ENCODE assay signal across 8 cellular contexts in genomic region chr20:46057856-46058655, GRCh38. TPM values are rescaled to one million over a fixed set of nuclear protein-coding genes. Genes with fewer than 3 reads are reported as not detected.
DNase-seq lines count a peak whose midpoint lies in the region; ATAC-seq and TF ChIP-seq lines count a peak whose summit lies in the region.

No MANE protein-coding gene starts in this region.

- peak overlapping the region; percentile 58 for H3K4me3 ChIP-seq in iPS-18c (ENCODE audit: insufficient read depth, low read depth, low read length)

- H3K4me1 Mint-ChIP-seq in activated CD4-positive, alpha-beta T cell treated with anti-CD3 and anti-CD28 coated beads, Interleukin-2, amount 10 ng/mL, durations not matched to agents 7 days and 5 days = peaks cover 34% of the 10 kb centered on the region
- peaks cover 15% of the 10 kb centered on the region for H3K4me1 Mint-ChIP-seq in brain

- ATAC-seq in HG03469 (IDR thresholded peaks at IDR 0.05; ENCODE audit: unreplicated experiment) = no peak

- H3K27ac Mint-ChIP-seq in activated CD4-positive, alpha-beta T cell treated with anti-CD3 and anti-CD28 coated beads, Interleukin-2, amount 10 ng/mL, durations not matched to agents 7 days and 5 days = no peak overlapping the region
- H3K27ac Mint-ChIP-seq in brain = no peak overlapping the region

- no peak overlapping the region for H3K4me3 Mint-ChIP-seq in activated CD4-positive, alpha-beta T cell treated with anti-CD3 and anti-CD28 coated beads, Interleukin-2, amount 10 ng/mL, durations not matched to agents 7 days and 5 days
- H3K4me3 Mint-ChIP-seq in brain = peak overlapping the region in 4 of 5 experiments; percentile 72 to 77 (median 74)

- peaks cover 33% of the 10 kb centered on the region for H3K27me3 Mint-ChIP-seq in activated CD4-positive, alpha-beta T cell treated with anti-CD3 and anti-CD28 coated beads, Interleukin-2, amount 10 ng/mL, durations not matched to agents 7 days and 5 days
- H3K27me3 Mint-ChIP-seq in brain = peaks cover 39% of the 10 kb centered on the region

- H3K9me3 ChIP-seq in iPS-18c (ENCODE audit: control insufficient read depth, insufficient read depth, low read length) = peaks cover 2% of the 10 kb centered on the region

- H3K9me3 Mint-ChIP-seq in activated CD4-positive, alpha-beta T cell treated with anti-CD3 and anti-CD28 coated beads, Interleukin-2, amount 10 ng/mL, durations not matched to agents 7 days and 5 days = no peaks in the 10 kb centered on the region
- peaks cover 0 to 4% (median 0%) of the 10 kb centered on the region in 5 experiments for H3K9me3 Mint-ChIP-seq in brain

- POLR2A ChIA-PET in activated CD4-positive, alpha-beta T cell treated with anti-CD3 and anti-CD28 coated beads, Interleukin-2, amount 10 ng/mL, durations not matched to agents 7 days and 5 days (lab: Charles Lee) = no interaction called here

- DNase-seq in activated CD4-positive, alpha-beta T cell treated with anti-CD3 and anti-CD28 coated beads, Interleukin-2, amount 10 ng/mL, durations not matched to agents 7 days and 5 days = peak; percentile 8
- no peak for DNase-seq in activated CD4-positive, alpha-beta T cell treated with anti-CD3 and anti-CD28 coated beads for 1 hour
- peak; percentile 40 for DNase-seq in stimulated activated CD8-positive, alpha-beta memory T cell treated with anti-CD3 and anti-CD28 coated beads, Interleukin-4, amount 100 ng/mL, for 48 hours
- DNase-seq in OCI-M1 (lab: John Stamatoyannopoulos, UW) = no peak
- DNase-seq in HPDE6-E6E7 (ENCODE audit: extremely low spot score) = no peak

- H3K36me3 Mint-ChIP-seq in activated CD4-positive, alpha-beta T cell treated with anti-CD3 and anti-CD28 coated beads, Interleukin-2, amount 10 ng/mL, durations not matched to agents 7 days and 5 days (ENCODE audit: low read depth) = peaks cover 29% of the 10 kb centered on the region
- peaks cover 71% of the 10 kb centered on the region for H3K36me3 Mint-ChIP-seq in brain

- CTCF ChIA-PET in activated CD4-positive, alpha-beta T cell treated with anti-CD3 and anti-CD28 coated beads, Interleukin-2, amount 10 ng/mL, durations not matched to agents 7 days and 5 days (lab: Charles Lee) = interaction anchor here (0.7 to 1.9 kb wide), 6 partner anchors 15 to 279 kb away, joined by 3 to 4 read pairs (median 4); no protein-coding TSS in a partner anchor

- peak; percentile 39 to 74 for TF ChIP-seq CTCF in brain (conservative IDR thresholded peaks at IDR 0.05)

RNA-seq across cellular contexts. Expression of gene SLC12A5, which starts 29.0 kb away (rescaled TPM):
- total RNA-seq in activated CD4-positive, alpha-beta T cell treated with anti-CD3 and anti-CD28 coated beads, Interleukin-2, amount 10 ng/mL, durations not matched to agents 7 days and 5 days = under 1 TPM; 0.42 to 0.87 TPM
- polyA plus RNA-seq in brain (ENCODE audit: insufficient read depth, low read depth, low replicate concordance) = 66.5 TPM

RNA-seq across cellular contexts. Expression of gene NCOA5, which starts 31.7 kb away (rescaled TPM):
- 10 to 100 TPM; 30.9 to 35.0 TPM for total RNA-seq in activated CD4-positive, alpha-beta T cell treated with anti-CD3 and anti-CD28 coated beads, Interleukin-2, amount 10 ng/mL, durations not matched to agents 7 days and 5 days
- polyA plus RNA-seq in brain (ENCODE audit: insufficient read depth, low read depth, low replicate concordance) = 22.0 TPM

RNA-seq across cellular contexts. Expression of gene MMP9, which starts 49.3 kb away (rescaled TPM):
- not detected for total RNA-seq in activated CD4-positive, alpha-beta T cell treated with anti-CD3 and anti-CD28 coated beads, Interleukin-2, amount 10 ng/mL, durations not matched to agents 7 days and 5 days
- 1.8 TPM for polyA plus RNA-seq in brain (ENCODE audit: insufficient read depth, low read depth, low replicate concordance)

Comparison
In these comparisons a context has a peak if more than half of its experiments do, and no peak if none do; other contexts are left out.
1. DNase-seq: peak in activated CD4-positive, alpha-beta T cell treated with anti-CD3 and anti-CD28 coated beads, Interleukin-2, amount 10 ng/mL, durations not matched to agents 7 days and 5 days (single experiment) and stimulated activated CD8-positive, alpha-beta memory T cell treated with anti-CD3 and anti-CD28 coated beads, Interleukin-4, amount 100 ng/mL, for 48 hours (single experiment); none in activated CD4-positive, alpha-beta T cell treated with anti-CD3 and anti-CD28 coated beads for 1 hour (single experiment), OCI-M1 (single experiment) and HPDE6-E6E7 (single experiment).